In genomic region chr2:134039912-134040581, GRCh38 we compare ENCODE assay signal across 2 cellular contexts.
TF ChIP-seq lines count a peak whose summit lies in the region.

No MANE protein-coding gene starts in this region.

TF ChIP-seq in HEK293, 187 proteins besides CTCF, POLR2A, EP300 and RAD21 (continued from another document):
- TF ChIP-seq REST (tag by site-specific recombination; IDR thresholded peaks at IDR 0.05) (no peak), ZNF639 (tag by site-specific recombination; IDR thresholded peaks at IDR 0.05) (no peak), ZSCAN30 (tag by site-specific recombination; IDR thresholded peaks at IDR 0.05) (no peak), ZNF513 (tag by site-specific recombination; IDR thresholded peaks at IDR 0.05) (no peak)

TF ChIP-seq in GM23338, 12 proteins besides CTCF, POLR2A, EP300 and RAD21 (continued from another document):
- TF ChIP-seq ZNF462 (CRISPR knock-in tag; IDR thresholded peaks at IDR 0.05) (no peak), NANOG (IDR thresholded peaks at IDR 0.05; ENCODE audit: borderline replicate concordance) (no peak), CREB1 (CRISPR knock-in tag; IDR thresholded peaks at IDR 0.05; ENCODE audit: low read depth) (no peak), JUNB (IDR thresholded peaks at IDR 0.05; ENCODE audit: unreplicated experiment) (no peak), STAT1 (IDR thresholded peaks at IDR 0.05; ENCODE audit: unreplicated experiment) (no peak), EZH2 (IDR thresholded peaks at IDR 0.05; ENCODE audit: low read depth, unreplicated experiment) (no peak), ZNF114 (CRISPR knock-in tag; IDR thresholded peaks at IDR 0.05) (no peak)
